ENCODE assay signal across 8 cellular contexts in genomic region chr5:160021818-160022446, GRCh38. TPM values are rescaled to one million over a fixed set of nuclear protein-coding genes. Genes with fewer than 3 reads are reported as not detected.
DNase-seq lines count a peak whose midpoint lies in the region; ATAC-seq and TF ChIP-seq lines count a peak whose summit lies in the region.

No MANE protein-coding gene starts in this region.

- peaks cover 0 to 11% (median 0%) of the 10 kb centered on the region in 4 donors for H3K4me1 ChIP-seq in tibial artery

- H3K27me3 Mint-ChIP-seq in activated CD8-positive, alpha-beta T cell treated with anti-CD3 and anti-CD28 coated beads for 36 hours = no peaks in the 10 kb centered on the region
- H3K27me3 Mint-ChIP-seq in naive B cell = no peaks in the 10 kb centered on the region

- H3K36me3 Mint-ChIP-seq in activated CD8-positive, alpha-beta T cell treated with anti-CD3 and anti-CD28 coated beads for 36 hours (ENCODE audit: low read depth) = peaks cover 13% of the 10 kb centered on the region
- peaks cover 9 to 14% of the 10 kb centered on the region in 2 donors for H3K36me3 Mint-ChIP-seq in naive B cell

- ATAC-seq in HG03571 (IDR thresholded peaks at IDR 0.05; ENCODE audit: unreplicated experiment) = peak; percentile 86
- ATAC-seq in activated CD8-positive, alpha-beta T cell treated with anti-CD3 and anti-CD28 coated beads for 36 hours = peak; percentile 98
- peak; percentile 83 to 97 for ATAC-seq in naive B cell (ENCODE audit: low read depth in 2 of 2)

- H3K27ac Mint-ChIP-seq in activated CD8-positive, alpha-beta T cell treated with anti-CD3 and anti-CD28 coated beads for 36 hours = no peak overlapping the region
- H3K27ac Mint-ChIP-seq in naive B cell = peak overlapping the region in 3 of 6 donors; percentile 83 to 87 (median 85)

- no peak overlapping the region for H3K4me3 ChIP-seq in tibial artery

- TF ChIP-seq CTCF in GM20000 (IDR thresholded peaks at IDR 0.05; ENCODE audit: extremely low read depth, missing control alignments) = peak; percentile 42
- TF ChIP-seq CTCF in activated CD8-positive, alpha-beta T cell treated with anti-CD3 and anti-CD28 coated beads for 36 hours (IDR thresholded peaks at IDR 0.05) = peak; percentile 93
- peak; percentile 73 to 88 for TF ChIP-seq CTCF in tibial artery (IDR thresholded peaks at IDR 0.05)

- DNase-seq in DMS153 (lab: John Stamatoyannopoulos, UW) (peak; percentile 7), GM20000 (ENCODE audit: low spot score) (peak; percentile 52), NCI-H748 treated with DMSO at 0.1 percent for 48 hours (lab: John Stamatoyannopoulos, UW) (peak; percentile 58), epidermal melanocyte (ENCODE audit: insufficient read length, low spot score) (peak; percentile 33), naive B cell (peak; percentile 54), tibial artery (peak in 1 of 2 donors; percentile 44)
- DNase-seq in activated CD8-positive, alpha-beta T cell treated with anti-CD3 and anti-CD28 coated beads for 36 hours = peak; percentile 56

- H3K36me3 ChIP-seq in tibial artery = peaks cover 0 to 56% (median 4%) of the 10 kb centered on the region in 3 donors

- no peak overlapping the region for H3K27ac ChIP-seq in tibial artery

- H3K9me3 ChIP-seq in tibial artery = no peaks in the 10 kb centered on the region

- H3K4me3 Mint-ChIP-seq in activated CD8-positive, alpha-beta T cell treated with anti-CD3 and anti-CD28 coated beads for 36 hours = no peak overlapping the region
- no peak overlapping the region for H3K4me3 Mint-ChIP-seq in naive B cell

- H3K27me3 ChIP-seq in tibial artery = no peaks in the 10 kb centered on the region

- H3K9me3 Mint-ChIP-seq in activated CD8-positive, alpha-beta T cell treated with anti-CD3 and anti-CD28 coated beads for 36 hours = no peaks in the 10 kb centered on the region
- no peaks in the 10 kb centered on the region for H3K9me3 Mint-ChIP-seq in naive B cell

- POLR2A ChIA-PET in activated CD8-positive, alpha-beta T cell treated with anti-CD3 and anti-CD28 coated beads for 36 hours (lab: Charles Lee) = interaction anchor here (1.0 kb wide), 1 partner anchor 13 kb away, joined by 5 read pairs; the partner anchor contains the start of gene TTC1

- peaks cover 29% of the 10 kb centered on the region for H3K4me1 Mint-ChIP-seq in activated CD8-positive, alpha-beta T cell treated with anti-CD3 and anti-CD28 coated beads for 36 hours (ENCODE audit: low read depth)
- peaks cover 14 to 28% (median 19%) of the 10 kb centered on the region in 3 donors for H3K4me1 Mint-ChIP-seq in naive B cell

- CTCF ChIA-PET in activated CD8-positive, alpha-beta T cell treated with anti-CD3 and anti-CD28 coated beads for 36 hours (lab: Charles Lee) = interaction anchor here (0.6 to 2.1 kb wide), 34 partner anchors 9 to 695 kb away, joined by 3 to 38 read pairs (median 5); partner anchors contain the start of gene TTC1

- intact Hi-C loops in activated CD8-positive, alpha-beta T cell treated with anti-CD3 and anti-CD28 coated beads for 36 hours (cut with micrococcal nuclease) = loop anchor here (5.0 to 10.0 kb wide), 2 partner anchors 93 to 325 kb away; partner anchors contain the start of gene PWWP2A
- intact Hi-C loops in tibial artery (cut with DNase I; ENCODE audit: low total_unique reads) = loop anchor here (2.0 to 5.0 kb wide), 2 partner anchors 170 to 325 kb away; no protein-coding TSS in a partner anchor

RNA-seq across cellular contexts. Expression of gene TTC1, which starts 13.0 kb away (rescaled TPM):
- total RNA-seq in activated CD8-positive, alpha-beta T cell treated with anti-CD3 and anti-CD28 coated beads for 36 hours = 10 to 100 TPM; 50.2 to 57.5 TPM
- 100 to 1,000 TPM in 2 of 6 donors, 10 to 100 TPM in 4; 85.2 to 153 (median 96.7) TPM for polyA plus RNA-seq in naive B cell (ENCODE audit: low read depth in 6 of 6)

Comparison
In these comparisons a context has a peak if more than half of its experiments do, and no peak if none do; other contexts are left out.
1. CTCF ChIP-seq: peak in every context shown above with its lines; median percentile 93 in activated CD8-positive, alpha-beta T cell treated with anti-CD3 and anti-CD28 coated beads for 36 hours; 80 in tibial artery; 42 in GM20000.